In the genomic region with DNA sequence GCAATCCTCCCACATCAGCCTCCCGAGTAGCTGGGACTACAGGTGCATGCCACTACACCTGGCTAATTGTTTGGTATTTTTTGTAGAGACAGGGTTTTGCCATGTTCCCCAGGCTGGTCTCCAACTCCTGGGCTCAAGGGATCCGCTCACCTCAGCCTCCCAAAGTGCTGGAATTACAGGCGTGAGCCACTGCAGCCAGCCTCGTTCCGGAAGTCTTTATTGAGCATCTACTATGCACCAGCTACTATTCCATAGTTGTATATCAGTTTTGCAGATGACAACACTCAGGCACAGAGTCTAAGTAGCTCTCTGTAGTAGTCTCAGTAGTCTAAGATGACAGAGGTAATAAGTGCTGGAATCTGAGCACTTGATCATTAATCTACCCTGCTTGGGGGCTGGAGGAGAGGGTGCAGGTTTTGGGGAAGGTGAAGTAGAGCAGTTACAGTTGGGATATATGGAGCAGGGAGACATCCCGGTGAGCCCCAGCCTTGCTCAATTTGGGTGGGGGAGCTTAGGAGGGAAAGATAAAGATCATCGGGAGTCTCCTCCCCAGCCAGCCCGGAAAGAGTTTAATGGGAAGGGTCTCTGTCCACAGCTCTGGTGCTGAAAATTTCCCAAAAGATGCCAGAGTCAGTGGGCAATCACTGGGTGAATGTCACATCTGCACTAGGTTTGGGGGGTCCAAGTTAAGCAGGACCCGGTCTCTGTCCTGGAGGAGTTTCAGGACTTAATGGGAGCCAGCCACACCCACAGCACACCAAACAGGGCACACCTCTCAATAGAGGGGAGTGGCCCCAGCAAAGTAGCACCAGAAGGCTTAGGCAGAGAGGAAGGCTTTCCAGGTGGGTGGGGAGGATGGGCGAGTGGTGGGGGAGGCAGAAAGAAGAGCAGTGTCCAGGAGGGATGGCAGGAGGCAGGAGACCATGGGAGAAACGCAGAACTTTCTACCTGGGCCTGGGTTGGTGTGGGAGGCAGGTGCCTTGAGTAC, we compare ENCODE assay signal across 1 cellular context.
TF ChIP-seq lines count a peak whose summit lies in the region.

No MANE protein-coding gene starts in this region.

TF ChIP-seq in SK-N-SH treated with all-trans-retinoic acid at 6 μM for 48 hours, 23 proteins besides CTCF, POLR2A, EP300 and RAD21 (continued from another document):
- TF ChIP-seq, protein P1, sequence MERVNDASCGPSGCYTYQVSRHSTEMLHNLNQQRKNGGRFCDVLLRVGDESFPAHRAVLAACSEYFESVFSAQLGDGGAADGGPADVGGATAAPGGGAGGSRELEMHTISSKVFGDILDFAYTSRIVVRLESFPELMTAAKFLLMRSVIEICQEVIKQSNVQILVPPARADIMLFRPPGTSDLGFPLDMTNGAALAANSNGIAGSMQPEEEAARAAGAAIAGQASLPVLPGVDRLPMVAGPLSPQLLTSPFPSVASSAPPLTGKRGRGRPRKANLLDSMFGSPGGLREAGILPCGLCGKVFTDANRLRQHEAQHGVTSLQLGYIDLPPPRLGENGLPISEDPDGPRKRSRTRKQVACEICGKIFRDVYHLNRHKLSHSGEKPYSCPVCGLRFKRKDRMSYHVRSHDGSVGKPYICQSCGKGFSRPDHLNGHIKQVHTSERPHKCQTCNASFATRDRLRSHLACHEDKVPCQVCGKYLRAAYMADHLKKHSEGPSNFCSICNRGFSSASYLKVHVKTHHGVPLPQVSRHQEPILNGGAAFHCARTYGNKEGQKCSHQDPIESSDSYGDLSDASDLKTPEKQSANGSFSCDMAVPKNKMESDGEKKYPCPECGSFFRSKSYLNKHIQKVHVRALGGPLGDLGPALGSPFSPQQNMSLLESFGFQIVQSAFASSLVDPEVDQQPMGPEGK (CRISPR knock-in tag; IDR thresholded peaks at IDR 0.05; ENCODE audit: borderline replicate concordance) = no peak
- no peak for TF ChIP-seq SNAI2 (CRISPR knock-in tag; IDR thresholded peaks at IDR 0.05)
